In the genomic region with DNA sequence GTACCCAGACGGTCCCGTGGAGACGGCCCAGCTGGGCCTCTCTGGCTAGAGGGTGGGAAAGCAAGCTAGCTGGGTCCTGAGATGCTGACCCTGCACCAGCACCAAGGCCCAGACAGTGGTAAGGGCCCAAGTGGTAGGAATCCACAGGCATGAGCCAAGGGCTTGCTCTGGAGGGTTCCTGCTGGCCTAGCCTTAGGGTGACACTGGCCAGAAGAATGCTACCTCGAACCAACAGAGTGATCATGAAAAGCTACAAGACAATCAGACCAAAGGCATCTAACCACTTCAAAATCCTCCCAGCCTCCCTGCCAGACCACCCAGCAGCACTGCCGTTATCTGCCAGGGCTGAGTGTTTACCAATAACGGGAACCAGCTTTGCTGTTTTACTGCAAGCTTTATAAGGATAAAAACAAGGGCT, we compare ENCODE assay signal across 1 cellular context.
A peak's percentile ranks its signal among the peaks of the same experiment; 100 is the strongest.
TF ChIP-seq lines count a peak whose summit lies in the region.

No MANE protein-coding gene starts in this region.

TF ChIP-seq in IMR-90, 13 proteins besides CTCF, POLR2A, EP300 and RAD21:
- peak; percentile 53 for TF ChIP-seq FOS (IDR thresholded peaks at IDR 0.05; ENCODE audit: low read depth, low read length)
- TF ChIP-seq RFX5 (IDR thresholded peaks at IDR 0.05; ENCODE audit: low read depth, low read length) = no peak
- TF ChIP-seq MAZ (IDR thresholded peaks at IDR 0.05; ENCODE audit: borderline replicate concordance, low read depth, low read length) = no peak; the same call in 1 of the 2 replicates
- TF ChIP-seq, protein P1, sequence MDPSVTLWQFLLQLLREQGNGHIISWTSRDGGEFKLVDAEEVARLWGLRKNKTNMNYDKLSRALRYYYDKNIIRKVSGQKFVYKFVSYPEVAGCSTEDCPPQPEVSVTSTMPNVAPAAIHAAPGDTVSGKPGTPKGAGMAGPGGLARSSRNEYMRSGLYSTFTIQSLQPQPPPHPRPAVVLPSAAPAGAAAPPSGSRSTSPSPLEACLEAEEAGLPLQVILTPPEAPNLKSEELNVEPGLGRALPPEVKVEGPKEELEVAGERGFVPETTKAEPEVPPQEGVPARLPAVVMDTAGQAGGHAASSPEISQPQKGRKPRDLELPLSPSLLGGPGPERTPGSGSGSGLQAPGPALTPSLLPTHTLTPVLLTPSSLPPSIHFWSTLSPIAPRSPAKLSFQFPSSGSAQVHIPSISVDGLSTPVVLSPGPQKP (IDR thresholded peaks at IDR 0.05; ENCODE audit: borderline replicate concordance, low read depth, low read length) = no peak
- peak; percentile 68 for TF ChIP-seq BHLHE40 (IDR thresholded peaks at IDR 0.05; ENCODE audit: low read depth, low read length)
- no peak for TF ChIP-seq SMC3 (IDR thresholded peaks at IDR 0.05; ENCODE audit: low read depth, low read length)
- no peak; the same call in 1 of the 2 replicates for TF ChIP-seq CHD1 (IDR thresholded peaks at IDR 0.05; ENCODE audit: low read depth, low read length)
- peak; percentile 7; the same call in 1 of the 2 replicates for TF ChIP-seq NFE2L2 (IDR thresholded peaks at IDR 0.05; ENCODE audit: low read depth, low read length)
- TF ChIP-seq MAFK (IDR thresholded peaks at IDR 0.05; ENCODE audit: low read depth, low read length) = peak; percentile 27; the same call in 1 of the 2 replicates
- TF ChIP-seq RCOR1 (IDR thresholded peaks at IDR 0.05; ENCODE audit: insufficient replicate concordance, low read length) = no peak
- TF ChIP-seq, protein P2, sequence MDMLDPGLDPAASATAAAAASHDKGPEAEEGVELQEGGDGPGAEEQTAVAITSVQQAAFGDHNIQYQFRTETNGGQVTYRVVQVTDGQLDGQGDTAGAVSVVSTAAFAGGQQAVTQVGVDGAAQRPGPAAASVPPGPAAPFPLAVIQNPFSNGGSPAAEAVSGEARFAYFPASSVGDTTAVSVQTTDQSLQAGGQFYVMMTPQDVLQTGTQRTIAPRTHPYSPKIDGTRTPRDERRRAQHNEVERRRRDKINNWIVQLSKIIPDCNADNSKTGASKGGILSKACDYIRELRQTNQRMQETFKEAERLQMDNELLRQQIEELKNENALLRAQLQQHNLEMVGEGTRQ (IDR thresholded peaks at IDR 0.05; ENCODE audit: low read depth, low read length) = 0 out of 2 replicates have a peak, but pooled peaks have one; percentile 3
- 0 out of 2 replicates have a peak, but pooled peaks have one; percentile 17 for TF ChIP-seq CEBPB (IDR thresholded peaks at IDR 0.05; ENCODE audit: low read depth, low read length)
- no peak for TF ChIP-seq MXI1 (IDR thresholded peaks at IDR 0.05; ENCODE audit: borderline replicate concordance, low read depth, low read length)
